ENCODE assay signal across 22 cellular contexts in the genomic region with DNA sequence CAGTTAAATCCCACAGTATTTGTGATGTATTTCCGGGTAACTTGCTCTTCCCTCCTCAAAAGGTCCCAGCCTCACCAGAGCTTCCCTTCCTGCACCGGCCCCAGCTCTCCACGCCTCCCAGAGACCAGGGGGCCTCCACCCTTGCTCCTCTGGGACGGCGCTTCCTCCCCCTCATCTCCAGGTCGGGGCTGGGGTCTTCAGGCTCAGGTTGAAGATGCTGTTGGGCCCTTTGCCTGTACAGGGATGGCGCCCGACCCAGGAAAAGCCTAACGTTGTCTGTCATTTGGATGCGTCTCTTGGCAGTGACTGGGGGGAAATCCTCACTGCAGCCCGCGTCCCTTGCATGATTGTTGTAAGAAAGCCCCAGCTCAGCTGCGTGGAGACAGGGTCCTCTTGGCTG.
"Had no signal": no experiment of that assay in that cellular context is flagged by ENCODE, and none has a peak within 500 bp of the region (broad histone marks: within the 10 kb centered on the region; RNA-seq: fewer than 3 reads in every experiment).

No MANE protein-coding gene starts in this region.

- H3K9me3 ChIP-seq: MG63, SK-N-SH had no signal

- H3K36me3 ChIP-seq: MG63 had no signal

- DNase-seq: IMR-90, Karpas-422, KG1, MG63, NCI-H1436, NCI-H187, NCI-H2029, NCI-H2081 treated with DMSO at 0.1 percent for 48 hours, NCI-H2171, NCI-H226, NCI-H446, NCI-H510A, NCI-H524 treated with DMSO at 0.1 percent for 48 hours, NCI-H69, NCI-H774, PC-3, SHP77, SK-N-SH, SW 1271 had no signal

- H3K4me2 ChIP-seq: SK-N-SH had no signal

- H3K4me3 ChIP-seq: MG63 had no signal

- ATAC-seq: HepG2, Panc1, PC-3 had no signal

- H3K27me3 ChIP-seq: MG63 had no signal

- H3K27ac ChIP-seq: RWPE1 had no signal

- H3K9ac ChIP-seq: SK-N-SH had no signal
